Comparison of ENCODE assay signal across 1 cellular context in genomic region chr3:170367797-170368196, GRCh38.
TF ChIP-seq lines count a peak whose summit lies in the region.

No MANE protein-coding gene starts in this region.

TF ChIP-seq in SK-N-SH treated with all-trans-retinoic acid at 6 μM for 48 hours, 23 proteins besides CTCF, POLR2A, EP300 and RAD21 (continued from another document):
- TF ChIP-seq PATZ1 (CRISPR knock-in tag; IDR thresholded peaks at IDR 0.05; ENCODE audit: borderline replicate concordance) (no peak), ZNF70 (CRISPR knock-in tag; IDR thresholded peaks at IDR 0.05) (no peak), POU6F1 (CRISPR knock-in tag; IDR thresholded peaks at IDR 0.05; ENCODE audit: borderline replicate concordance, low read depth) (no peak), RARB (CRISPR knock-in tag; IDR thresholded peaks at IDR 0.05) (no peak; the same call in 1 of the 2 replicates), CSDC2 (CRISPR knock-in tag; IDR thresholded peaks at IDR 0.05) (no peak), CSRNP3 (CRISPR knock-in tag; IDR thresholded peaks at IDR 0.05) (no peak)
TF ChIP-seq in SK-N-SH treated with all-trans-retinoic acid at 6 μM for 48 hours: peak in this region for 0.
